8 cellular contexts compared by ENCODE assay signal in genomic region chr17:7262192-7263070, GRCh38.
A peak's percentile ranks its signal among the peaks of the same experiment; 100 is the strongest.
DNase-seq lines count a peak whose midpoint lies in the region; ATAC-seq, FAIRE-seq and TF ChIP-seq lines count a peak whose summit lies in the region.

TSS of gene CLDN7 (minus strand) at chr17:7262478. CDS start at chr17:7262043, 435 bp downstream.

- DNase-seq in ELF-1 (ENCODE audit: low read depth, low spot score), result peak; percentile 89
- peak; percentile 59 for DNase-seq in NCI-H345 treated with DMSO at 0.1 percent for 48 hours (lab: John Stamatoyannopoulos, UW; ENCODE audit: unreplicated experiment)
- peak; percentile 22 for DNase-seq in nephron progenitor cell
- DNase-seq in HTR-8/SVneo (ENCODE audit: insufficient read length, low spot score), result no peak
- DNase-seq in H54 (ENCODE audit: insufficient read length, low spot score), result no peak

- peak within 1 kb of the TSS; percentile 85 for H3K4me3 Mint-ChIP-seq in nephron progenitor cell

- H3K4me3 ChIP-seq in endocrine pancreas (ENCODE audit: control insufficient read depth, insufficient read depth, low read length), result peak within 1 kb of the TSS; percentile 55

- no peak within 1 kb of the TSS for H3K27ac Mint-ChIP-seq in nephron progenitor cell

- ATAC-seq in GM18867 (IDR thresholded peaks at IDR 0.05; ENCODE audit: unreplicated experiment), result no peak
- no peak for ATAC-seq in HG02973 (IDR thresholded peaks at IDR 0.05; ENCODE audit: unreplicated experiment)

- TF ChIP-seq POLR2A in H54 (IDR thresholded peaks at IDR 0.05; ENCODE audit: low read depth, low read length), result no peak

- TF ChIP-seq CTCF in nephron progenitor cell (IDR thresholded peaks at IDR 0.05), result no peak

- H3K9ac ChIP-seq in endocrine pancreas (ENCODE audit: control insufficient read depth, insufficient read depth, low read length), result peak within 1 kb of the TSS; percentile 96

- no peaks in the 10 kb centered on the region for H3K4me1 ChIP-seq in endocrine pancreas (ENCODE audit: control insufficient read depth, insufficient read depth, low read length)

- H3K27me3 Mint-ChIP-seq in nephron progenitor cell (ENCODE audit: low read depth, poor library complexity), result peaks cover 82% of the 10 kb centered on the region

- H3K9me3 Mint-ChIP-seq in nephron progenitor cell, result no peaks in the 10 kb centered on the region

- no peaks in the 10 kb centered on the region for H3K36me3 ChIP-seq in endocrine pancreas (ENCODE audit: control insufficient read depth, insufficient read depth, low read length)

- no peaks in the 10 kb centered on the region for H3K27me3 ChIP-seq in endocrine pancreas (ENCODE audit: control insufficient read depth, insufficient read depth, low read length)

- peaks cover 26% of the 10 kb centered on the region for H3K4me1 Mint-ChIP-seq in nephron progenitor cell

- FAIRE-seq in HTR-8/SVneo (lab: Jason Lieb, UNC) (no peak), H54 (lab: Jason Lieb, UNC) (no peak)

- H3K36me3 Mint-ChIP-seq in nephron progenitor cell (ENCODE audit: low read depth), result peaks cover 22% of the 10 kb centered on the region

- no peaks in the 10 kb centered on the region for H3K9me3 ChIP-seq in endocrine pancreas (ENCODE audit: control insufficient read depth, low read length)

Comparison
In these comparisons a context has a peak if more than half of its experiments do, and no peak if none do; other contexts are left out.
1. DNase-seq: peak in ELF-1 (single experiment), NCI-H345 treated with DMSO at 0.1 percent for 48 hours (single experiment) and nephron progenitor cell (single experiment); none in HTR-8/SVneo (single experiment) and H54 (single experiment).